Comparison of ENCODE assay signal across 12 cellular contexts in the genomic region with DNA sequence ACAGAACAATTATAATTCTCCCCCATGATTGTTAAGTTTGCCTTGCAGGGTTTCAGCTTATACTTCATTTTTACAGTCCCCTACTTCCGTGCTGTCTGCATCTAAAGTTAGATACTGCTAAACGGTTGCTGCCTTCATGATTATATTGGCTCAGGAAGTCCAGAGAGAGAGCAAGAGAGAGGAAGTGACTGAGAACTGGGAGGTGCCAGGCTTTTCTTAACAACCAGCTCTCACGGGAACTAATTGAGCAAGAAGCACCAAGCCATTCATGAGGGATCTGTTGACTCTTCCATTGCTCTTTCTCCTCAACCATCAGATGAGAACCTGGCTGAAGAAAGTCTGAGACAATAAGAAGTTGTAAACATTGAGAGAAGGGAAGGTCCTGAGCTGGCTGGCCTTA.
A peak's percentile ranks its signal among the peaks of the same experiment; 100 is the strongest.
DNase-seq lines count a peak whose midpoint lies in the region; ATAC-seq and TF ChIP-seq lines count a peak whose summit lies in the region.
"Had no signal": no experiment of that assay in that cellular context is flagged by ENCODE, and none has a peak within 500 bp of the region (broad histone marks: within the 10 kb centered on the region; RNA-seq: fewer than 3 reads in every experiment).

No MANE protein-coding gene starts in this region.

- no peaks in the 10 kb centered on the region for H3K27me3 Mint-ChIP-seq in CD4-positive, alpha-beta T cell

- intact Hi-C loops in CD4-positive, alpha-beta T cell (cut with DNase I, micrococcal nuclease), result no loop called here
- intact Hi-C loops in spleen (cut with DNase I; ENCODE audit: low total_unique reads), result no loop called here

- CTCF ChIA-PET in CD4-positive, alpha-beta T cell (lab: Charles Lee), result no interaction called here

- H3K9me3 ChIP-seq in CD4-positive, alpha-beta T cell (ENCODE audit: control insufficient read depth, low read length), result no peaks in the 10 kb centered on the region
- no peaks in the 10 kb centered on the region for H3K9me3 ChIP-seq in spleen

- no peaks in the 10 kb centered on the region for H3K36me3 Mint-ChIP-seq in CD4-positive, alpha-beta T cell (ENCODE audit: low read depth)

- no peak overlapping the region for H3K27ac ChIP-seq in CD4-positive, alpha-beta T cell (ENCODE audit: low read depth, low read length)
- H3K27ac ChIP-seq in spleen, result no peak overlapping the region

- peaks cover 8% of the 10 kb centered on the region for H3K27me3 ChIP-seq in CD4-positive, alpha-beta T cell (ENCODE audit: control insufficient read depth, insufficient read depth, low read length)
- peaks cover 0 to 4% (median 0%) of the 10 kb centered on the region in 7 donors for H3K27me3 ChIP-seq in spleen (replicated peaks in 1 of 7)

- no peak for TF ChIP-seq CTCF in CD4-positive, alpha-beta T cell (IDR thresholded peaks at IDR 0.05)
- TF ChIP-seq CTCF in spleen (IDR thresholded peaks at IDR 0.05 in 8 of 11, conservative IDR thresholded peaks at IDR 0.05 in 3 of 11), result no peak

- no peak overlapping the region for H3K4me3 ChIP-seq in spleen

- H3K36me3 ChIP-seq in spleen, result no peaks in the 10 kb centered on the region

- no peaks in the 10 kb centered on the region for H3K9me3 Mint-ChIP-seq in CD4-positive, alpha-beta T cell
- H3K9me3 Mint-ChIP-seq: activated T-cell treated with anti-CD3 and anti-CD28 coated beads, Interleukin-2, amount 50 U/mL, for 72 hours; dendritic cell treated with granulocyte-macrophage colony-stimulating factor and Interleukin-4, amounts not matched to agents 40 ng/mL and 50 ng/mL, for 4 days had no signal

- POLR2A ChIA-PET in CD4-positive, alpha-beta T cell (lab: Charles Lee), result no interaction called here

- DNase-seq in Ammon's horn (ENCODE audit: low spot score), result peak; percentile 9
- peak; percentile 64 for DNase-seq in RPMI7951 (ENCODE audit: low read depth)
- peak; percentile 21 for DNase-seq in globus pallidus (ENCODE audit: low spot score)
- no peak for DNase-seq in stimulated activated CD4-positive, alpha-beta T cell treated with anti-CD3 and anti-CD28 coated beads, Interleukin-2, amount 100 ng/mL, for 48 hours
- no peak for DNase-seq in islet precursor cell
- DNase-seq in CD4-positive, alpha-beta T cell, result no peak
- no peak for DNase-seq in spleen
- DNase-seq: activated T-cell treated with anti-CD3 and anti-CD28 coated beads, Interleukin-2, amount 50 U/mL, for 72 hours; NCI-H1092 treated with DMSO at 0.1 percent for 48 hours; T-helper 1 cell had no signal

- peak; percentile 58 for ATAC-seq in HG02852 (IDR thresholded peaks at IDR 0.05; ENCODE audit: unreplicated experiment)
- ATAC-seq in CD4-positive, alpha-beta T cell (ENCODE audit: poor library complexity), result no peak
- ATAC-seq: activated T-cell treated with anti-CD3 and anti-CD28 coated beads, Interleukin-2, amount 50 U/mL, for 72 hours had no signal

- H3K4me1 Mint-ChIP-seq in CD4-positive, alpha-beta T cell (ENCODE audit: low read depth), result no peaks in the 10 kb centered on the region

- H3K27ac Mint-ChIP-seq in CD4-positive, alpha-beta T cell, result no peak overlapping the region
- H3K27ac Mint-ChIP-seq: activated T-cell treated with anti-CD3 and anti-CD28 coated beads, Interleukin-2, amount 50 U/mL, for 72 hours had no signal

- WGBS in spleen, 5 donors, result 2 to 7% (median 4%) methylated on average over 3 of the region's 3 CpGs

- no peak overlapping the region for H3K4me3 Mint-ChIP-seq in CD4-positive, alpha-beta T cell
- H3K4me3 Mint-ChIP-seq: activated T-cell treated with anti-CD3 and anti-CD28 coated beads, Interleukin-2, amount 50 U/mL, for 72 hours; dendritic cell treated with granulocyte-macrophage colony-stimulating factor and Interleukin-4, amounts not matched to agents 40 ng/mL and 50 ng/mL, for 4 days had no signal

- no peak for TF ChIP-seq POLR2A in spleen (IDR thresholded peaks at IDR 0.05)

- H3K4me1 ChIP-seq in spleen, result peaks cover 0 to 40% (median 6%) of the 10 kb centered on the region in 6 donors

Comparison
In these comparisons a context has a peak if more than half of its experiments do, and no peak if none do; other contexts are left out.
1. DNase-seq: peak in Ammon's horn (single experiment), RPMI7951 (single experiment) and globus pallidus (single experiment); none in stimulated activated CD4-positive, alpha-beta T cell treated with anti-CD3 and anti-CD28 coated beads, Interleukin-2, amount 100 ng/mL, for 48 hours (0 of 2), islet precursor cell (single experiment), CD4-positive, alpha-beta T cell (0 of 10) and spleen (single experiment).